In the genomic region with DNA sequence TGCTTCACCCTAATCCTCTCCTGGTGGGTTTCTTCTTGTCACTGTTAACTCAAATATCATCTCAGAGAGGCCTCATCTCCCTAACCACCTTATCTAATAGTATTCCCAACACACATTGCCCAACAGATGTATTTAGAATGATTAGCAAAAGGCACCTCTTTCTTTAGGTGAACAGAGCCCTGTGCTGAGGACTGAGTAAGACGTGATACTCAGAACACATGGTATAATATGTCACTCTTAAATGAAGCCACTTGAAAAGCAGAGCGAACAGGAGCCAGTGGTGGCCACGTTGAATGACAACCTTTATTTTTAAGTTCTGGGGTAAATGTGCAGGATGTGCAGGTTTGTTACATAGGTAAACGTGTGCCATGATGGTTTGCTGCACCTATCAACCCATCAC, we compare ENCODE assay signal across 19 cellular contexts. TPM values are rescaled to one million over a fixed set of nuclear protein-coding genes. Genes with fewer than 3 reads are reported as not detected.
DNase-seq lines count a peak whose midpoint lies in the region; ATAC-seq and TF ChIP-seq lines count a peak whose summit lies in the region.
"Had no signal": no experiment of that assay in that cellular context is flagged by ENCODE, and none has a peak within 500 bp of the region (broad histone marks: within the 10 kb centered on the region; RNA-seq: fewer than 3 reads in every experiment).

No MANE protein-coding gene starts in this region.

- H3K4me3 ChIP-seq in PC-3 (ENCODE audit: low read length) = peak overlapping the region; percentile 89; the same call in 1 of the 2 replicates
- H3K4me3 ChIP-seq in endodermal cell (ENCODE audit: low read length) = no peak overlapping the region
- H3K4me3 ChIP-seq in tibial nerve = no peak overlapping the region
- no peak overlapping the region for H3K4me3 ChIP-seq in H7 (ENCODE audit: insufficient read depth, low read depth, low read length)
- H3K4me3 ChIP-seq: Peyer's patch had no signal

- no peak for TF ChIP-seq EP300 in tibial nerve (IDR thresholded peaks at IDR 0.05)

- H3K9ac ChIP-seq in PC-3 (ENCODE audit: low read length) (no peak overlapping the region), endodermal cell (ENCODE audit: extremely low read depth, low read length, poor library complexity, severe bottlenecking) (no peak overlapping the region)

- TF ChIP-seq POLR2A in tibial nerve (IDR thresholded peaks at IDR 0.05) = no peak

- no peaks in the 10 kb centered on the region for H3F3A ChIP-seq in PC-3 (ENCODE audit: low read length, unreplicated experiment)

- no peak for TF ChIP-seq CTCF in PC-3 (conservative IDR thresholded peaks at IDR 0.05; ENCODE audit: low read depth, low read length)
- no peak for TF ChIP-seq CTCF in endodermal cell (conservative IDR thresholded peaks at IDR 0.05)
- TF ChIP-seq CTCF in tibial nerve (IDR thresholded peaks at IDR 0.05) = no peak

- 0 out of 2 replicates have a peak overlapping the region, but pooled peaks have one; percentile 90 for H2AFZ ChIP-seq in PC-3 (ENCODE audit: low read length)

- WGBS in endodermal cell (ENCODE audit: insufficient coverage in 1 of 2, insufficient read length in 1 of 2), 2 experiments = 80 to 96% methylated on average over 3 of the region's 4 CpGs
- 88 to 93% methylated on average over 4 of the region's 4 CpGs for WGBS in tibial nerve, 2 donors

- H3K4me1 ChIP-seq in PC-3 (ENCODE audit: insufficient read depth, low read length) = peaks cover 24% of the 10 kb centered on the region
- H3K4me1 ChIP-seq in endodermal cell (ENCODE audit: control insufficient read depth, insufficient read depth, low read length) = no peaks in the 10 kb centered on the region
- H3K4me1 ChIP-seq in tibial nerve = peaks cover 0 to 11% (median 0%) of the 10 kb centered on the region in 4 donors

- no peak for ATAC-seq in activated naive CD8-positive, alpha-beta T cell treated with anti-CD3 and anti-CD28 coated beads, Interleukin-2, amount 50 U/mL, for 24 hours
- ATAC-seq in PC-3 = no peak

- H3K79me2 ChIP-seq in PC-3 (ENCODE audit: low read length) = 0 out of 2 replicates have a peak, but pooled peaks cover 9% of the 10 kb centered on the region

- H3K27me3 ChIP-seq in PC-3 (ENCODE audit: low read length) = no peaks in the 10 kb centered on the region
- H3K27me3 ChIP-seq in endodermal cell (ENCODE audit: control insufficient read depth, insufficient read depth, low read length, poor library complexity, severe bottlenecking) = peaks cover 33% of the 10 kb centered on the region
- peaks cover 0 to 35% of the 10 kb centered on the region in 2 donors for H3K27me3 ChIP-seq in tibial nerve
- H3K27me3 ChIP-seq in H7 (ENCODE audit: control insufficient read depth, insufficient read depth, low read length) = peaks cover 25% of the 10 kb centered on the region
- H3K27me3 ChIP-seq: Peyer's patch had no signal

- peaks cover 4% of the 10 kb centered on the region; the same call in 1 of the 2 replicates for H3K9me3 ChIP-seq in PC-3 (ENCODE audit: low read length)
- peaks cover 17% of the 10 kb centered on the region for H3K9me3 ChIP-seq in endodermal cell (ENCODE audit: control insufficient read depth, low read length)
- peaks cover 0 to 25% (median 0%) of the 10 kb centered on the region in 4 donors for H3K9me3 ChIP-seq in tibial nerve
- H3K9me3 ChIP-seq: Peyer's patch had no signal

- POLR2A ChIA-PET in PC-3 (lab: Charles Lee; ENCODE audit: unreplicated experiment) = interaction anchor here (0.7 kb wide), 1 partner anchor 13 kb away, joined by 6 read pairs; no protein-coding TSS in a partner anchor

- H3K27ac ChIP-seq in PC-3 (ENCODE audit: low read length) (no peak overlapping the region), endodermal cell (ENCODE audit: low read depth, low read length) (no peak overlapping the region), tibial nerve (no peak overlapping the region)

- no peaks in the 10 kb centered on the region for H4K20me1 ChIP-seq in PC-3 (ENCODE audit: low read length)

- H3K9me3 Mint-ChIP-seq in activated naive CD8-positive, alpha-beta T cell (ENCODE audit: low read depth) = peaks cover 7% of the 10 kb centered on the region
- H3K9me3 Mint-ChIP-seq in activated naive CD8-positive, alpha-beta T cell treated with anti-CD3 and anti-CD28 coated beads, Interleukin-2, amount 50 U/mL, for 24 hours = peaks cover 12% of the 10 kb centered on the region
- peaks cover 18% of the 10 kb centered on the region for H3K9me3 Mint-ChIP-seq in endodermal cell

- H3K36me3 ChIP-seq in PC-3 (ENCODE audit: low read depth, low read length) (no peaks in the 10 kb centered on the region), endodermal cell (ENCODE audit: control insufficient read depth, insufficient read depth, low read length) (no peaks in the 10 kb centered on the region), tibial nerve (no peaks in the 10 kb centered on the region), H7 (replicated peaks; ENCODE audit: control insufficient read depth, insufficient read depth, low read length) (no peaks in the 10 kb centered on the region)
- H3K36me3 ChIP-seq: Peyer's patch had no signal

- peaks cover 3% of the 10 kb centered on the region for H3K36me3 Mint-ChIP-seq in activated naive CD8-positive, alpha-beta T cell
- H3K36me3 Mint-ChIP-seq in activated naive CD8-positive, alpha-beta T cell treated with anti-CD3 and anti-CD28 coated beads, Interleukin-2, amount 50 U/mL, for 24 hours (ENCODE audit: low read depth) = peaks cover 3% of the 10 kb centered on the region
- peaks cover 3% of the 10 kb centered on the region for H3K36me3 Mint-ChIP-seq in endodermal cell (ENCODE audit: low read depth)

- no TSS peak for BruUV-seq in PC-3 (replicated peaks; lab: Mats Ljungman, UMichigan)

- intact Hi-C loops in PC-3 (cut with micrococcal nuclease) = no loop called here

- H3K4me3 Mint-ChIP-seq in activated naive CD8-positive, alpha-beta T cell = peak overlapping the region; percentile 51
- no peak overlapping the region for H3K4me3 Mint-ChIP-seq in activated naive CD8-positive, alpha-beta T cell treated with anti-CD3 and anti-CD28 coated beads, Interleukin-2, amount 50 U/mL, for 24 hours
- peak overlapping the region; percentile 75 for H3K4me3 Mint-ChIP-seq in endodermal cell

- peaks cover 9% of the 10 kb centered on the region for H3K4me1 Mint-ChIP-seq in activated naive CD8-positive, alpha-beta T cell (ENCODE audit: low read depth)
- peaks cover 8% of the 10 kb centered on the region for H3K4me1 Mint-ChIP-seq in activated naive CD8-positive, alpha-beta T cell treated with anti-CD3 and anti-CD28 coated beads, Interleukin-2, amount 50 U/mL, for 24 hours
- H3K4me1 Mint-ChIP-seq in endodermal cell = peaks cover 3% of the 10 kb centered on the region

- peak overlapping the region; percentile 94 for H3K4me2 ChIP-seq in PC-3 (ENCODE audit: low read length)

- H3K27me3 Mint-ChIP-seq in activated naive CD8-positive, alpha-beta T cell = peaks cover 43% of the 10 kb centered on the region
- peaks cover 75% of the 10 kb centered on the region for H3K27me3 Mint-ChIP-seq in activated naive CD8-positive, alpha-beta T cell treated with anti-CD3 and anti-CD28 coated beads, Interleukin-2, amount 50 U/mL, for 24 hours
- peaks cover 63% of the 10 kb centered on the region for H3K27me3 Mint-ChIP-seq in endodermal cell (ENCODE audit: insufficient read depth)

- no peak overlapping the region for H3K27ac Mint-ChIP-seq in activated naive CD8-positive, alpha-beta T cell
- no peak overlapping the region for H3K27ac Mint-ChIP-seq in activated naive CD8-positive, alpha-beta T cell treated with anti-CD3 and anti-CD28 coated beads, Interleukin-2, amount 50 U/mL, for 24 hours
- H3K27ac Mint-ChIP-seq in endodermal cell = no peak overlapping the region
- H3K27ac Mint-ChIP-seq: CD8-positive, alpha-beta memory T cell had no signal

- H3K9me2 ChIP-seq in PC-3 (replicated peaks; ENCODE audit: low read length) = no peaks in the 10 kb centered on the region

- CTCF ChIA-PET in PC-3 (lab: Charles Lee) = no interaction called here

- no peak for DNase-seq in activated naive CD8-positive, alpha-beta T cell treated with anti-CD3 and anti-CD28 coated beads, Interleukin-2, amount 50 U/mL, for 24 hours
- DNase-seq in PC-3 (no peak), endodermal cell (peak; percentile 17), GM19238 (ENCODE audit: insufficient read length, low spot score) (no peak), tibial nerve (ENCODE audit: low spot score in 2 of 2) (no peak), H7 (no peak)
- DNase-seq: CD8-positive, alpha-beta memory T cell; DMS 273 treated with DMSO at 0.1 percent for 48 hours; HCEC 1CT; MV-4-11; NCI-H1436; NCI-H2081 treated with DMSO at 0.1 percent for 48 hours; NCI-H446; NCI-H774; Peyer's patch; SHP77 treated with DMSO at 0.1 percent for 48 hours had no signal

RNA-seq across cellular contexts. Expression of gene KSR2, which starts 1.5 kb away (rescaled TPM):
- total RNA-seq in PC-3 (2014; rRNA removed) = 0.80 and 2.8 TPM in 2 replicates
- total RNA-seq in endodermal cell = 1 to 10 TPM; 1.1 to 2.0 TPM
- 0.43 TPM for polyA plus RNA-seq in endodermal cell (2013, experiment 1 of 2)
- polyA plus RNA-seq in endodermal cell (2013, experiment 2 of 2) = 0.41 TPM
- total RNA-seq in tibial nerve = under 1 TPM in 1 of 4 donors, not detected in 3; under 0.01 TPM
- total RNA-seq in H7 (2014; rRNA removed; shearing (Covaris generic)) = 0.10 and 0.15 TPM in 2 replicates
- polyA plus RNA-seq: AG04450; BJ; CD8-positive, alpha-beta memory T cell had no signal

RNA-seq across cellular contexts. Expression of gene RFC5, which starts 46.2 kb away (rescaled TPM):
- total RNA-seq in PC-3 (2014; rRNA removed) (86.4 and 100 TPM in 2 replicates), endodermal cell (10 to 100 TPM; 32.2 to 46.2 TPM), tibial nerve (10 to 100 TPM in 1 of 4 donors, 1 to 10 TPM in 3; 4.8 to 17.3 (median 8.4) TPM)
- polyA plus RNA-seq in endodermal cell (2013, experiment 1 of 2) = 56.0 TPM
- polyA plus RNA-seq in endodermal cell (2013, experiment 2 of 2) = 48.0 TPM
- 55.0 and 59.1 TPM in 2 replicates for total RNA-seq in H7 (2014; rRNA removed; shearing (Covaris generic))
